Comparison of ENCODE assay signal across 1 cellular context in the genomic region with DNA sequence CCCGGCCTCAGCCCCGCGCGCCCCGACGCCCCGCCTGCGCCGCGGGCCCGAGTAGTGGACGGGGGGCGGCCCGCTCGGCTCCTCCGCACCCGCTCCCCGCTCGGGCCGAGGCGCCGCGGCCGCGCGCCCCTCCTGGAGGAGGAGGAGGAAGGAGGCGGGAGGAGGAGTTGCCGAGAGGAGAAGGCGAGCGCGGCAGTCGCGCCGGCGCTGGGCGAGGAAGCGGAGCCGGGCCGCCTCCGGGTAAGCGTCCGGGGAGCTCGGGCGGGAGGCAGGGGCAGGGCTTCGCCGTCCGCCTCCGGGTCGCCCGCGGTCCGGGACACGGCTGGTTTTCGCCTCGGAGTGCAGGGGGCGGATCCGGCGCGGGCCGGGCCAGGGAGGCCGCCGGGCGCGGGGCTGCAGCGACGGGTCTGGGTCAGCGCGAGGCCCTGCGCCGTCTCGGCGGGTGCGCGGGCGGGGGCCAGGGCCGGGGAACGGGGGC.
TF ChIP-seq lines count a peak whose summit lies in the region.

A gene with protein sequence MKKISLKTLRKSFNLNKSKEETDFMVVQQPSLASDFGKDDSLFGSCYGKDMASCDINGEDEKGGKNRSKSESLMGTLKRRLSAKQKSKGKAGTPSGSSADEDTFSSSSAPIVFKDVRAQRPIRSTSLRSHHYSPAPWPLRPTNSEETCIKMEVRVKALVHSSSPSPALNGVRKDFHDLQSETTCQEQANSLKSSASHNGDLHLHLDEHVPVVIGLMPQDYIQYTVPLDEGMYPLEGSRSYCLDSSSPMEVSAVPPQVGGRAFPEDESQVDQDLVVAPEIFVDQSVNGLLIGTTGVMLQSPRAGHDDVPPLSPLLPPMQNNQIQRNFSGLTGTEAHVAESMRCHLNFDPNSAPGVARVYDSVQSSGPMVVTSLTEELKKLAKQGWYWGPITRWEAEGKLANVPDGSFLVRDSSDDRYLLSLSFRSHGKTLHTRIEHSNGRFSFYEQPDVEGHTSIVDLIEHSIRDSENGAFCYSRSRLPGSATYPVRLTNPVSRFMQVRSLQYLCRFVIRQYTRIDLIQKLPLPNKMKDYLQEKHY (plus strand): TSS at position 195 of the 478 bp plus-strand sequence. CDS start 35,624 bp downstream, outside the sequence.

TF ChIP-seq in K562, 482 proteins besides CTCF, POLR2A, EP300 and RAD21 (continued from another document and continues in another):
- TF ChIP-seq ZBTB5 (IDR thresholded peaks at IDR 0.05) = no peak
- no peak for TF ChIP-seq ZBTB2 (IDR thresholded peaks at IDR 0.05)
- no peak for TF ChIP-seq SNRNP70 (optimal IDR thresholded peaks at IDR 0.05; ENCODE audit: low read depth, low read length)
- TF ChIP-seq NR2C2 (CRISPR knock-in tag; IDR thresholded peaks at IDR 0.05) = no peak
- TF ChIP-seq NR2C2 (tag; IDR thresholded peaks at IDR 0.05) = 0 out of 2 replicates have a peak, but pooled peaks have one; percentile 20
- peak in 2 of 3 experiments; percentile 3 to 6 for TF ChIP-seq YY1 (IDR thresholded peaks at IDR 0.05; ENCODE audit: borderline replicate concordance in 1 of 3, control insufficient read depth in 1 of 3, extremely low read depth in 1 of 3, insufficient read depth in 3 of 3, insufficient read length in 1 of 3, insufficient replicate concordance in 2 of 3, low read depth in 1 of 3, low read length in 2 of 3)
- peak; percentile 72 for TF ChIP-seq ZFX (CRISPR knock-in tag; IDR thresholded peaks at IDR 0.05)
- TF ChIP-seq PYGO2 (tag; IDR thresholded peaks at IDR 0.05) = no peak
- peak; percentile 58 for TF ChIP-seq KDM5B (IDR thresholded peaks at IDR 0.05; ENCODE audit: insufficient replicate concordance, low read depth, low read length)
- TF ChIP-seq VEZF1 (CRISPR knock-in tag; IDR thresholded peaks at IDR 0.05) = peak; percentile 59
- TF ChIP-seq, protein P1, sequence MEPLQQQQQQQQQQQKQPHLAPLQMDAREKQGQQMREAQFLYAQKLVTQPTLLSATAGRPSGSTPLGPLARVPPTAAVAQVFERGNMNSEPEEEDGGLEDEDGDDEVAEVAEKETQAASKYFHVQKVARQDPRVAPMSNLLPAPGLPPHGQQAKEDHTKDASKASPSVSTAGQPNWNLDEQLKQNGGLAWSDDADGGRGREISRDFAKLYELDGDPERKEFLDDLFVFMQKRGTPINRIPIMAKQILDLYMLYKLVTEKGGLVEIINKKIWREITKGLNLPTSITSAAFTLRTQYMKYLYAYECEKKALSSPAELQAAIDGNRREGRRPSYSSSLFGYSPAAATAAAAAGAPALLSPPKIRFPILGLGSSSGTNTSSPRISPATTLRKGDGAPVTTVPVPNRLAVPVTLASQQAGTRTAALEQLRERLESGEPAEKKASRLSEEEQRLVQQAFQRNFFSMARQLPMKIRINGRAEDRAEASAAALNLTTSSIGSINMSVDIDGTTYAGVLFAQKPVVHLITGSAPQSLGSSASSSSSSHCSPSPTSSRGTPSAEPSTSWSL (CRISPR knock-in tag; IDR thresholded peaks at IDR 0.05; ENCODE audit: borderline replicate concordance) = no peak
- no peak for TF ChIP-seq MCM7 (IDR thresholded peaks at IDR 0.05)
- no peak for TF ChIP-seq HIVEP1 (CRISPR knock-in tag; IDR thresholded peaks at IDR 0.05)
- TF ChIP-seq E2F6 (IDR thresholded peaks at IDR 0.05; ENCODE audit: borderline replicate concordance in 1 of 2, extremely low read depth in 1 of 2, insufficient read depth in 1 of 2, insufficient read length in 1 of 2, low read depth in 1 of 2, low read length in 1 of 2, poor library complexity in 1 of 2, severe bottlenecking in 1 of 2) = peak in 1 of 2 experiments; percentile 23
- no peak for TF ChIP-seq NRF1 (conservative IDR thresholded peaks at IDR 0.05 in 1 of 2, IDR thresholded peaks at IDR 0.05 in 1 of 2)
- TF ChIP-seq HEY1 (CRISPR knock-in tag; IDR thresholded peaks at IDR 0.05; ENCODE audit: borderline replicate concordance) = no peak
- TF ChIP-seq PRDM10 (IDR thresholded peaks at IDR 0.05; ENCODE audit: partially characterized antibody) = no peak
- TF ChIP-seq TBL1XR1 (IDR thresholded peaks at IDR 0.05; ENCODE audit: low read length in 2 of 2) = no peak
- no peak for TF ChIP-seq ESRRA (IDR thresholded peaks at IDR 0.05; ENCODE audit: borderline replicate concordance, low read depth)
- TF ChIP-seq, protein P2, sequence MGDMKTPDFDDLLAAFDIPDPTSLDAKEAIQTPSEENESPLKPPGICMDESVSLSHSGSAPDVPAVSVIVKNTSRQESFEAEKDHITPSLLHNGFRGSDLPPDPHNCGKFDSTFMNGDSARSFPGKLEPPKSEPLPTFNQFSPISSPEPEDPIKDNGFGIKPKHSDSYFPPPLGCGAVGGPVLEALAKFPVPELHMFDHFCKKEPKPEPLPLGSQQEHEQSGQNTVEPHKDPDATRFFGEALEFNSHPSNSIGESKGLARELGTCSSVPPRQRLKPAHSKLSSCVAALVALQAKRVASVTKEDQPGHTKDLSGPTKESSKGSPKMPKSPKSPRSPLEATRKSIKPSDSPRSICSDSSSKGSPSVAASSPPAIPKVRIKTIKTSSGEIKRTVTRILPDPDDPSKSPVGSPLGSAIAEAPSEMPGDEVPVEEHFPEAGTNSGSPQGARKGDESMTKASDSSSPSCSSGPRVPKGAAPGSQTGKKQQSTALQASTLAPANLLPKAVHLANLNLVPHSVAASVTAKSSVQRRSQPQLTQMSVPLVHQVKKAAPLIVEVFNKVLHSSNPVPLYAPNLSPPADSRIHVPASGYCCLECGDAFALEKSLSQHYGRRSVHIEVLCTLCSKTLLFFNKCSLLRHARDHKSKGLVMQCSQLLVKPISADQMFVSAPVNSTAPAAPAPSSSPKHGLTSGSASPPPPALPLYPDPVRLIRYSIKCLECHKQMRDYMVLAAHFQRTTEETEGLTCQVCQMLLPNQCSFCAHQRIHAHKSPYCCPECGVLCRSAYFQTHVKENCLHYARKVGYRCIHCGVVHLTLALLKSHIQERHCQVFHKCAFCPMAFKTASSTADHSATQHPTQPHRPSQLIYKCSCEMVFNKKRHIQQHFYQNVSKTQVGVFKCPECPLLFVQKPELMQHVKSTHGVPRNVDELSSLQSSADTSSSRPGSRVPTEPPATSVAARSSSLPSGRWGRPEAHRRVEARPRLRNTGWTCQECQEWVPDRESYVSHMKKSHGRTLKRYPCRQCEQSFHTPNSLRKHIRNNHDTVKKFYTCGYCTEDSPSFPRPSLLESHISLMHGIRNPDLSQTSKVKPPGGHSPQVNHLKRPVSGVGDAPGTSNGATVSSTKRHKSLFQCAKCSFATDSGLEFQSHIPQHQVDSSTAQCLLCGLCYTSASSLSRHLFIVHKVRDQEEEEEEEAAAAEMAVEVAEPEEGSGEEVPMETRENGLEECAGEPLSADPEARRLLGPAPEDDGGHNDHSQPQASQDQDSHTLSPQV (IDR thresholded peaks at IDR 0.05) = no peak
- no peak for TF ChIP-seq COPS2 (conservative IDR thresholded peaks at IDR 0.05)
- TF ChIP-seq FOXJ2 (tag; IDR thresholded peaks at IDR 0.05) = no peak
- TF ChIP-seq, protein P3, sequence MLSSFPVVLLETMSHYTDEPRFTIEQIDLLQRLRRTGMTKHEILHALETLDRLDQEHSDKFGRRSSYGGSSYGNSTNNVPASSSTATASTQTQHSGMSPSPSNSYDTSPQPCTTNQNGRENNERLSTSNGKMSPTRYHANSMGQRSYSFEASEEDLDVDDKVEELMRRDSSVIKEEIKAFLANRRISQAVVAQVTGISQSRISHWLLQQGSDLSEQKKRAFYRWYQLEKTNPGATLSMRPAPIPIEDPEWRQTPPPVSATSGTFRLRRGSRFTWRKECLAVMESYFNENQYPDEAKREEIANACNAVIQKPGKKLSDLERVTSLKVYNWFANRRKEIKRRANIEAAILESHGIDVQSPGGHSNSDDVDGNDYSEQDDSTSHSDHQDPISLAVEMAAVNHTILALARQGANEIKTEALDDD (IDR thresholded peaks at IDR 0.05) = no peak
- peak; percentile 23; the same call in 1 of the 2 replicates for TF ChIP-seq POLR2H (tag; IDR thresholded peaks at IDR 0.05; ENCODE audit: low read depth)
- TF ChIP-seq MYC (IDR thresholded peaks at IDR 0.05; ENCODE audit: low read depth, low read length) = 0 out of 2 replicates have a peak, but pooled peaks have one; percentile 25
- TF ChIP-seq MYC (CRISPR knock-in tag; IDR thresholded peaks at IDR 0.05; ENCODE audit: borderline replicate concordance, low read depth) = no peak
- TF ChIP-seq C11orf30 (IDR thresholded peaks at IDR 0.05; ENCODE audit: low read depth) = no peak
